Comparison of ENCODE assay signal across 21 cellular contexts in genomic region chr2:55782528-55783173, GRCh38.
DNase-seq lines count a peak whose midpoint lies in the region; ATAC-seq, FAIRE-seq and TF ChIP-seq lines count a peak whose summit lies in the region.
"Had no signal": no experiment of that assay in that cellular context is flagged by ENCODE, and none has a peak within 500 bp of the region (broad histone marks: within the 10 kb centered on the region; RNA-seq: fewer than 3 reads in every experiment).

No MANE protein-coding gene starts in this region.

- H3K4me1 ChIP-seq in gastroesophageal sphincter, result no peaks in the 10 kb centered on the region
- H3K4me1 ChIP-seq: HAP-1, SJCRH30 had no signal

- TF ChIP-seq POLR2A in gastroesophageal sphincter (IDR thresholded peaks at IDR 0.05), result no peak

- intact Hi-C loops in Calu3 (cut with micrococcal nuclease; ENCODE audit: unreplicated experiment), result no loop called here

- no peaks in the 10 kb centered on the region for H3K27me3 Mint-ChIP-seq in Calu3 (ENCODE audit: unreplicated experiment)
- no peaks in the 10 kb centered on the region for H3K27me3 Mint-ChIP-seq in activated naive CD8-positive, alpha-beta T cell treated with anti-CD3 and anti-CD28 coated beads for 36 hours

- TF ChIP-seq EP300 in gastroesophageal sphincter (IDR thresholded peaks at IDR 0.05), result no peak

- no peaks in the 10 kb centered on the region for H3K9me3 ChIP-seq in gastroesophageal sphincter
- H3K9me3 ChIP-seq: HAP-1, SJCRH30 had no signal

- CTCF ChIA-PET in Calu3 (lab: Charles Lee), result interaction anchor here (1.2 kb wide), 1 partner anchor 61 kb away, joined by 3 read pairs; no protein-coding TSS in a partner anchor

- no TSS peak for BruUV-seq in Calu3 (replicated peaks; lab: Mats Ljungman, UMichigan)

- no peak overlapping the region for H3K4me3 ChIP-seq in gastroesophageal sphincter
- H3K4me3 ChIP-seq: HAP-1, SJCRH30 had no signal

- TF ChIP-seq CTCF in Calu3 (IDR thresholded peaks at IDR 0.05; ENCODE audit: unreplicated experiment) (no peak), gastroesophageal sphincter (IDR thresholded peaks at IDR 0.05) (no peak)

- ATAC-seq in HG02981 (IDR thresholded peaks at IDR 0.05; ENCODE audit: unreplicated experiment) (peak; percentile 34), gastroesophageal sphincter (no peak)
- no peak for ATAC-seq in stimulated activated naive CD8-positive, alpha-beta T cell treated with anti-CD3 and anti-CD28 coated beads, Interleukin-15, Interleukin-2, amounts not matched to agents 100 U/mL and 50 U/mL, for 24 hours
- ATAC-seq: T-helper 17 cell had no signal

- H3K27ac ChIP-seq in gastroesophageal sphincter, result no peak overlapping the region
- H3K27ac ChIP-seq: RWPE1, SJCRH30 had no signal

- no peaks in the 10 kb centered on the region for H3K36me3 ChIP-seq in gastroesophageal sphincter
- H3K36me3 ChIP-seq: HAP-1, SJCRH30 had no signal

- H3K9me3 Mint-ChIP-seq in Calu3 (ENCODE audit: low read depth, unreplicated experiment), result no peaks in the 10 kb centered on the region
- H3K9me3 Mint-ChIP-seq in activated naive CD8-positive, alpha-beta T cell treated with anti-CD3 and anti-CD28 coated beads for 36 hours, result no peaks in the 10 kb centered on the region

- peaks cover 36% of the 10 kb centered on the region for H3K4me1 Mint-ChIP-seq in Calu3 (ENCODE audit: low read depth, unreplicated experiment)
- no peaks in the 10 kb centered on the region for H3K4me1 Mint-ChIP-seq in activated naive CD8-positive, alpha-beta T cell treated with anti-CD3 and anti-CD28 coated beads for 36 hours
- H3K4me1 Mint-ChIP-seq: B cell; CD4-positive, alpha-beta memory T cell; T-helper 17 cell had no signal

- H3K4me3 Mint-ChIP-seq in Calu3 (ENCODE audit: low read depth, unreplicated experiment), result no peak overlapping the region
- H3K4me3 Mint-ChIP-seq in activated naive CD8-positive, alpha-beta T cell treated with anti-CD3 and anti-CD28 coated beads for 36 hours, result no peak overlapping the region
- H3K4me3 Mint-ChIP-seq: B cell; CD4-positive, alpha-beta memory T cell; T-helper 17 cell had no signal

- WGBS in gastroesophageal sphincter (ENCODE audit: low coverage in 1 of 2), 2 donors, result 85 to 96% methylated on average over 4 of the region's 4 CpGs

- peaks cover 5% of the 10 kb centered on the region for H3K36me3 Mint-ChIP-seq in Calu3 (ENCODE audit: insufficient read depth, unreplicated experiment)
- H3K36me3 Mint-ChIP-seq in activated naive CD8-positive, alpha-beta T cell treated with anti-CD3 and anti-CD28 coated beads for 36 hours, result no peaks in the 10 kb centered on the region
- H3K36me3 Mint-ChIP-seq: CD4-positive, alpha-beta memory T cell had no signal

- no peak for DNase-seq in Calu3
- DNase-seq in RCC 7860 (ENCODE audit: low spot score), result no peak
- DNase-seq in renal cortical epithelial cell (ENCODE audit: low read depth), result peak; percentile 76
- no peak for DNase-seq in T1000 (lab: John Stamatoyannopoulos, UW)
- DNase-seq in activated naive CD8-positive, alpha-beta T cell treated with anti-CD3 and anti-CD28 coated beads for 36 hours, result no peak
- no peak for DNase-seq in stimulated activated naive CD8-positive, alpha-beta T cell treated with anti-CD3 and anti-CD28 coated beads, Interleukin-15, Interleukin-2, amounts not matched to agents 100 U/mL and 50 U/mL, for 24 hours
- DNase-seq: CD4-positive, alpha-beta memory T cell; DMS79; NCI-H1417; NCI-H1930; NCI-H2171; NCI-H510A; NCI-H774; SJCRH30; T-helper 17 cell had no signal

- FAIRE-seq in RCC 7860 (lab: Jason Lieb, UNC), result peak; percentile 51
- FAIRE-seq: D721Med had no signal

- H3K27ac Mint-ChIP-seq in Calu3 (ENCODE audit: unreplicated experiment), result peak overlapping the region; percentile 15
- H3K27ac Mint-ChIP-seq in activated naive CD8-positive, alpha-beta T cell treated with anti-CD3 and anti-CD28 coated beads for 36 hours, result no peak overlapping the region
- H3K27ac Mint-ChIP-seq: B cell; CD4-positive, alpha-beta memory T cell; T-helper 17 cell had no signal

- no peaks in the 10 kb centered on the region for H3K27me3 ChIP-seq in gastroesophageal sphincter
